8 cellular contexts compared by ENCODE assay signal in genomic region chr4:42281324-42282020, GRCh38.
DNase-seq lines count a peak whose midpoint lies in the region; ATAC-seq lines count a peak whose summit lies in the region.

No MANE protein-coding gene starts in this region.

- ATAC-seq in HG02571 (IDR thresholded peaks at IDR 0.05; ENCODE audit: unreplicated experiment) = peak; percentile 67
- peak; percentile 52 for ATAC-seq in HG03571 (IDR thresholded peaks at IDR 0.05; ENCODE audit: unreplicated experiment)

- DNase-seq in NK-92 treated with Interleukin-12 subunit alpha and Interleukin-12 subunit beta, amount 100 ng/mL, for 24 hours (lab: John Stamatoyannopoulos, UW) = peak; percentile 47
- DNase-seq in NK-92 (lab: John Stamatoyannopoulos, UW; ENCODE audit: unreplicated experiment) = no peak
- DNase-seq in renal cortical epithelial cell (ENCODE audit: low read depth) = peak; percentile 47
- no peak for DNase-seq in activated effector memory CD4-positive, alpha-beta T cell treated with Interleukin-2 at 50 U/mL for 16 hours
- DNase-seq in hepatic stellate cell (ENCODE audit: low spot score) = no peak
- no peak for DNase-seq in stimulated activated CD4-positive, alpha-beta T cell treated with anti-CD3 and anti-CD28 coated beads, Interleukin-4, amount 100 ng/mL, for 4 hours

Comparison
In these comparisons a context has a peak if more than half of its experiments do, and no peak if none do; other contexts are left out.
1. DNase-seq: peak in NK-92 treated with Interleukin-12 subunit alpha and Interleukin-12 subunit beta, amount 100 ng/mL, for 24 hours (single experiment) and renal cortical epithelial cell (single experiment); none in NK-92 (single experiment), activated effector memory CD4-positive, alpha-beta T cell treated with Interleukin-2 at 50 U/mL for 16 hours (single experiment), hepatic stellate cell (single experiment) and stimulated activated CD4-positive, alpha-beta T cell treated with anti-CD3 and anti-CD28 coated beads, Interleukin-4, amount 100 ng/mL, for 4 hours (0 of 2).